In the genomic region with DNA sequence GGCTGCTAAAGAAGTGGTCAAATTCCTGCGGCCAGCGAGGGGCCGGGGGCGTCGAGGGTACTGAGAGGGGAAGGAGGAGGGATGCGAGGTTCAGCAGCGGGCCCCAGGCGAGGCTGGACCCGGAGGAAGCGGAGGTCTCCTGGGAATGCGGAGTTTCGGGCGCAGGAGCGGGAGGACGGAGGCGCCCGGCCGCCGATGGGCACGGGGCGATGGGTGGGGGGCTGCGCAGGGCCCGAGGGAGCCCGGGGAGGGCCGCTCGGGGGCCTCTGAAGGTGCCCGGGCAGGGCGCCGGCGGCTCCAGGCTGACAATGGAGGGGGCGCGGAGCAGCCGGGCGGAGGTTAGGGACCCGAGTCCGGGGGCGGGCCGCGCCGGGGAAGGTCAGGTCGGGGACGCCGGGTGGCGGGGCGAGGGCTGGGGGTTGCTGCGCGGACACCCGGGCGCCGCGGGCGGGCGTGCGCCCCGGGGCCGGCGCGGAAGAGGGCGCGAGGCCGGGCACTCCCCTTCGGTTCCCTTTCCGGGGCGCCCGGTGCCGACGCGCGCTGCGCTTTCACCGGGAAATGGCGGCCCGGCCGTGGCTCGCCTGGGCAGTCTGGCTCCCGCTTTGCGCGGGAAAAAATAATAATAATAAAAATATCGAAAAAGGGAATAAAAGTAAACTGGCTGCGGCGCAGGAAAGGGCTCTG, we compare ENCODE assay signal across 8 cellular contexts. TPM values are rescaled to one million over a fixed set of nuclear protein-coding genes. Genes with fewer than 3 reads are reported as not detected.
DNase-seq lines count a peak whose midpoint lies in the region; ATAC-seq and TF ChIP-seq lines count a peak whose summit lies in the region.

No MANE protein-coding gene starts in this region.

- peaks cover 62% of the 10 kb centered on the region for H3K27me3 Mint-ChIP-seq in activated CD8-positive, alpha-beta T cell treated with anti-CD3 and anti-CD28 coated beads, Interleukin-2, amount 10 ng/mL, durations not matched to agents 7 days and 5 days (ENCODE audit: low read depth)
- peaks cover 7% of the 10 kb centered on the region for H3K27me3 Mint-ChIP-seq in glutamatergic neuron (ENCODE audit: unreplicated experiment)
- H3K27me3 Mint-ChIP-seq in osteocyte (ENCODE audit: unreplicated experiment): no peaks in the 10 kb centered on the region

- H3K27ac Mint-ChIP-seq in activated CD8-positive, alpha-beta T cell treated with anti-CD3 and anti-CD28 coated beads, Interleukin-2, amount 10 ng/mL, durations not matched to agents 7 days and 5 days: no peak overlapping the region
- peak overlapping the region; percentile 53 for H3K27ac Mint-ChIP-seq in glutamatergic neuron (ENCODE audit: unreplicated experiment)
- peak overlapping the region; percentile 93 for H3K27ac Mint-ChIP-seq in osteocyte (ENCODE audit: unreplicated experiment)

- DNase-seq in NCI-H345 (lab: John Stamatoyannopoulos, UW) (peak; percentile 10), NCI-H345 treated with DMSO at 0.1 percent for 48 hours (lab: John Stamatoyannopoulos, UW; ENCODE audit: unreplicated experiment) (no peak), glutamatergic neuron (peak; percentile 58), osteocyte (ENCODE audit: extremely low spot score, unreplicated experiment) (no peak), amniotic stem cell (lab: John Stamatoyannopoulos, UW) (no peak), NAMALWA (ENCODE audit: low spot score) (no peak), NCI-H1694 treated with DMSO at 0.1 percent for 48 hours (lab: John Stamatoyannopoulos, UW) (no peak)
- DNase-seq in activated CD8-positive, alpha-beta T cell treated with anti-CD3 and anti-CD28 coated beads, Interleukin-2, amount 10 ng/mL, durations not matched to agents 7 days and 5 days: no peak

- TF ChIP-seq CTCF in glutamatergic neuron (IDR thresholded peaks at IDR 0.05; ENCODE audit: partially characterized antibody, unreplicated experiment) (no peak), osteocyte (IDR thresholded peaks at IDR 0.05) (no peak)

- peaks cover 15% of the 10 kb centered on the region for H3K4me1 Mint-ChIP-seq in activated CD8-positive, alpha-beta T cell treated with anti-CD3 and anti-CD28 coated beads, Interleukin-2, amount 10 ng/mL, durations not matched to agents 7 days and 5 days (ENCODE audit: low read depth)
- H3K4me1 Mint-ChIP-seq in glutamatergic neuron (ENCODE audit: low read depth, unreplicated experiment): peaks cover 12% of the 10 kb centered on the region
- H3K4me1 Mint-ChIP-seq in osteocyte (ENCODE audit: unreplicated experiment): peaks cover 27% of the 10 kb centered on the region

- no peaks in the 10 kb centered on the region for H3K9me3 Mint-ChIP-seq in activated CD8-positive, alpha-beta T cell treated with anti-CD3 and anti-CD28 coated beads, Interleukin-2, amount 10 ng/mL, durations not matched to agents 7 days and 5 days (ENCODE audit: insufficient read depth)
- peaks cover 1% of the 10 kb centered on the region for H3K9me3 Mint-ChIP-seq in glutamatergic neuron (ENCODE audit: unreplicated experiment)
- H3K9me3 Mint-ChIP-seq in osteocyte (ENCODE audit: unreplicated experiment): no peaks in the 10 kb centered on the region

- H3K4me3 Mint-ChIP-seq in activated CD8-positive, alpha-beta T cell treated with anti-CD3 and anti-CD28 coated beads, Interleukin-2, amount 10 ng/mL, durations not matched to agents 7 days and 5 days: peak overlapping the region; percentile 73
- H3K4me3 Mint-ChIP-seq in glutamatergic neuron (ENCODE audit: unreplicated experiment) (peak overlapping the region; percentile 95), osteocyte (ENCODE audit: unreplicated experiment) (peak overlapping the region; percentile 86)

- peak; percentile 67 for ATAC-seq in activated CD8-positive, alpha-beta T cell treated with anti-CD3 and anti-CD28 coated beads, Interleukin-2, amount 10 ng/mL, durations not matched to agents 7 days and 5 days

- POLR2A ChIA-PET in activated CD8-positive, alpha-beta T cell treated with anti-CD3 and anti-CD28 coated beads, Interleukin-2, amount 10 ng/mL, durations not matched to agents 7 days and 5 days (lab: Charles Lee): no interaction called here

- CTCF ChIA-PET in activated CD8-positive, alpha-beta T cell treated with anti-CD3 and anti-CD28 coated beads, Interleukin-2, amount 10 ng/mL, durations not matched to agents 7 days and 5 days (lab: Charles Lee): interaction anchor here (0.7 to 1.5 kb wide), 4 partner anchors 9 to 311 kb away, joined by 3 to 4 read pairs (median 3); no protein-coding TSS in a partner anchor

- no peaks in the 10 kb centered on the region for H3K36me3 Mint-ChIP-seq in activated CD8-positive, alpha-beta T cell treated with anti-CD3 and anti-CD28 coated beads, Interleukin-2, amount 10 ng/mL, durations not matched to agents 7 days and 5 days (ENCODE audit: low read depth)
- H3K36me3 Mint-ChIP-seq in glutamatergic neuron (ENCODE audit: unreplicated experiment): no peaks in the 10 kb centered on the region
- peaks cover 2% of the 10 kb centered on the region for H3K36me3 Mint-ChIP-seq in osteocyte (ENCODE audit: unreplicated experiment)

RNA-seq across cellular contexts. Expression of a gene that starts 0.7 kb away (rescaled TPM):
- total RNA-seq in activated CD8-positive, alpha-beta T cell treated with anti-CD3 and anti-CD28 coated beads, Interleukin-2, amount 10 ng/mL, durations not matched to agents 7 days and 5 days: 1 to 10 TPM; 6.2 to 7.4 TPM
- total RNA-seq in glutamatergic neuron (ENCODE audit: unreplicated experiment) (58.3 TPM), osteocyte (31.2 and 36.5 TPM in 2 replicates)

Comparison
In these comparisons a context has a peak if more than half of its experiments do, and no peak if none do; other contexts are left out.
1. DNase-seq: peak in NCI-H345 (single experiment) and glutamatergic neuron (single experiment); none in NCI-H345 treated with DMSO at 0.1 percent for 48 hours (single experiment), activated CD8-positive, alpha-beta T cell treated with anti-CD3 and anti-CD28 coated beads, Interleukin-2, amount 10 ng/mL, durations not matched to agents 7 days and 5 days (single experiment), osteocyte (single experiment), amniotic stem cell (single experiment), NAMALWA (single experiment) and NCI-H1694 treated with DMSO at 0.1 percent for 48 hours (single experiment).
2. Peak in every context shown above with its lines, with median percentiles within 50 percentile points of each other: H3K4me3 Mint-ChIP-seq.